In genomic region chr4:173367946-173368345, GRCh38 we compare ENCODE assay signal across 1 cellular context.
TF ChIP-seq lines count a peak whose summit lies in the region.

No MANE protein-coding gene starts in this region.

TF ChIP-seq in endothelial cell of umbilical vein, 7 proteins besides CTCF, POLR2A, EP300 and RAD21:
- TF ChIP-seq FOS (IDR thresholded peaks at IDR 0.05; ENCODE audit: borderline replicate concordance, insufficient read depth, low read length), result no peak
- TF ChIP-seq MAX (IDR thresholded peaks at IDR 0.05; ENCODE audit: insufficient read depth, insufficient read length), result no peak
- TF ChIP-seq MYC (IDR thresholded peaks at IDR 0.05; ENCODE audit: low read depth, low read length), result no peak
- no peak for TF ChIP-seq JUN (IDR thresholded peaks at IDR 0.05; ENCODE audit: borderline replicate concordance, insufficient read depth, insufficient read length, low read depth)
- no peak for TF ChIP-seq GATA2 (IDR thresholded peaks at IDR 0.05; ENCODE audit: insufficient read depth, insufficient read length, low read depth, low read length)
- no peak for TF ChIP-seq EZH2 (IDR thresholded peaks at IDR 0.05; ENCODE audit: borderline replicate concordance, low read depth, low read length, severe bottlenecking)
- TF ChIP-seq POLR2AphosphoS5 (IDR thresholded peaks at IDR 0.05; ENCODE audit: insufficient read depth, low read depth, low read length), result no peak
